In genomic region chr11:66421492-66422205, GRCh38 we compare ENCODE assay signal across 1 cellular context.
TF ChIP-seq lines count a peak whose summit lies in the region.

No MANE protein-coding gene starts in this region.

TF ChIP-seq in K562, 482 proteins besides CTCF, POLR2A, EP300 and RAD21 (continued from another document and continues in another):
- TF ChIP-seq CTCFL (IDR thresholded peaks at IDR 0.05; ENCODE audit: borderline replicate concordance, insufficient read depth, low read depth, low read length, poor library complexity, severe bottlenecking), result peak; percentile 27
- 0 out of 2 replicates have a peak, but pooled peaks have one; percentile 10 for TF ChIP-seq MITF (IDR thresholded peaks at IDR 0.05)
- TF ChIP-seq ZNF3 (CRISPR knock-in tag; IDR thresholded peaks at IDR 0.05), result no peak
- no peak for TF ChIP-seq ZC3H8 (IDR thresholded peaks at IDR 0.05)
- peak; percentile 97 to 99 for TF ChIP-seq CBX3 (IDR thresholded peaks at IDR 0.05; ENCODE audit: borderline replicate concordance in 1 of 2, low read length in 2 of 2)
- peak; percentile 86 for TF ChIP-seq ZNF134 (CRISPR knock-in tag; conservative IDR thresholded peaks at IDR 0.05)
- TF ChIP-seq REST (CRISPR knock-in tag; IDR thresholded peaks at IDR 0.05; ENCODE audit: low read depth), result peak; percentile 100
- no peak for TF ChIP-seq ARID2 (IDR thresholded peaks at IDR 0.05)
- TF ChIP-seq U2AF1 (optimal IDR thresholded peaks at IDR 0.05; ENCODE audit: low read depth, low read length), result no peak
- TF ChIP-seq ZBTB12 (CRISPR knock-in tag; IDR thresholded peaks at IDR 0.05), result peak; percentile 87
- TF ChIP-seq SAFB2 (IDR thresholded peaks at IDR 0.05; ENCODE audit: borderline replicate concordance, low read depth, low read length, severe bottlenecking), result no peak
- peak; percentile 84 for TF ChIP-seq PPARD (CRISPR knock-in tag; IDR thresholded peaks at IDR 0.05)
- no peak for TF ChIP-seq SAFB (IDR thresholded peaks at IDR 0.05; ENCODE audit: borderline replicate concordance, low read depth, low read length)
- peak; percentile 99 for TF ChIP-seq ZBTB40 (IDR thresholded peaks at IDR 0.05)
- peak; percentile 97 for TF ChIP-seq ZBTB40 (CRISPR knock-in tag; IDR thresholded peaks at IDR 0.05)
- TF ChIP-seq ZNF398 (CRISPR knock-in tag; IDR thresholded peaks at IDR 0.05), result peak; percentile 76; the same call in 1 of the 2 replicates
- TF ChIP-seq ZFP30 (CRISPR knock-in tag; IDR thresholded peaks at IDR 0.05; ENCODE audit: borderline replicate concordance), result 0 out of 2 replicates have a peak, but pooled peaks have one; percentile 55
- no peak for TF ChIP-seq EWSR1 (IDR thresholded peaks at IDR 0.05; ENCODE audit: borderline replicate concordance, low read depth, partially characterized antibody)
- peak; percentile 100 for TF ChIP-seq SIN3A (IDR thresholded peaks at IDR 0.05; ENCODE audit: borderline replicate concordance in 2 of 2, control insufficient read depth in 1 of 2, low read depth in 2 of 2, low read length in 2 of 2)
- peak; percentile 88 for TF ChIP-seq USF1 (CRISPR knock-in tag; IDR thresholded peaks at IDR 0.05)
- TF ChIP-seq CREB5 (CRISPR knock-in tag; IDR thresholded peaks at IDR 0.05), result peak; percentile 76; the same call in 1 of the 2 replicates
- TF ChIP-seq KAT7 (CRISPR knock-in tag; IDR thresholded peaks at IDR 0.05; ENCODE audit: borderline replicate concordance), result peak; percentile 100
- peak; percentile 92 for TF ChIP-seq IFI16 (CRISPR knock-in tag; IDR thresholded peaks at IDR 0.05)
- peak; percentile 95 to 100; a peak in 3 of 4 replicates for TF ChIP-seq MLX (CRISPR knock-in tag; conservative IDR thresholded peaks at IDR 0.05)
- no peak for TF ChIP-seq ESRRA (IDR thresholded peaks at IDR 0.05; ENCODE audit: borderline replicate concordance, low read depth)
- peak; percentile 100 for TF ChIP-seq SREBF1 (IDR thresholded peaks at IDR 0.05; ENCODE audit: borderline replicate concordance, low read depth, low read length)
- TF ChIP-seq GTF2E2 (tag; IDR thresholded peaks at IDR 0.05), result peak; percentile 73; the same call in 1 of the 2 replicates
- peak; percentile 82 for TF ChIP-seq GMEB1 (CRISPR knock-in tag; IDR thresholded peaks at IDR 0.05)
